1 cellular context compared by ENCODE assay signal in genomic region chr1:119318466-119319309, GRCh38.
TF ChIP-seq lines count a peak whose summit lies in the region.

No MANE protein-coding gene starts in this region.

TF ChIP-seq in H1, 55 proteins besides CTCF, POLR2A, EP300 and RAD21 (continued from another document):
- TF ChIP-seq, protein P1, sequence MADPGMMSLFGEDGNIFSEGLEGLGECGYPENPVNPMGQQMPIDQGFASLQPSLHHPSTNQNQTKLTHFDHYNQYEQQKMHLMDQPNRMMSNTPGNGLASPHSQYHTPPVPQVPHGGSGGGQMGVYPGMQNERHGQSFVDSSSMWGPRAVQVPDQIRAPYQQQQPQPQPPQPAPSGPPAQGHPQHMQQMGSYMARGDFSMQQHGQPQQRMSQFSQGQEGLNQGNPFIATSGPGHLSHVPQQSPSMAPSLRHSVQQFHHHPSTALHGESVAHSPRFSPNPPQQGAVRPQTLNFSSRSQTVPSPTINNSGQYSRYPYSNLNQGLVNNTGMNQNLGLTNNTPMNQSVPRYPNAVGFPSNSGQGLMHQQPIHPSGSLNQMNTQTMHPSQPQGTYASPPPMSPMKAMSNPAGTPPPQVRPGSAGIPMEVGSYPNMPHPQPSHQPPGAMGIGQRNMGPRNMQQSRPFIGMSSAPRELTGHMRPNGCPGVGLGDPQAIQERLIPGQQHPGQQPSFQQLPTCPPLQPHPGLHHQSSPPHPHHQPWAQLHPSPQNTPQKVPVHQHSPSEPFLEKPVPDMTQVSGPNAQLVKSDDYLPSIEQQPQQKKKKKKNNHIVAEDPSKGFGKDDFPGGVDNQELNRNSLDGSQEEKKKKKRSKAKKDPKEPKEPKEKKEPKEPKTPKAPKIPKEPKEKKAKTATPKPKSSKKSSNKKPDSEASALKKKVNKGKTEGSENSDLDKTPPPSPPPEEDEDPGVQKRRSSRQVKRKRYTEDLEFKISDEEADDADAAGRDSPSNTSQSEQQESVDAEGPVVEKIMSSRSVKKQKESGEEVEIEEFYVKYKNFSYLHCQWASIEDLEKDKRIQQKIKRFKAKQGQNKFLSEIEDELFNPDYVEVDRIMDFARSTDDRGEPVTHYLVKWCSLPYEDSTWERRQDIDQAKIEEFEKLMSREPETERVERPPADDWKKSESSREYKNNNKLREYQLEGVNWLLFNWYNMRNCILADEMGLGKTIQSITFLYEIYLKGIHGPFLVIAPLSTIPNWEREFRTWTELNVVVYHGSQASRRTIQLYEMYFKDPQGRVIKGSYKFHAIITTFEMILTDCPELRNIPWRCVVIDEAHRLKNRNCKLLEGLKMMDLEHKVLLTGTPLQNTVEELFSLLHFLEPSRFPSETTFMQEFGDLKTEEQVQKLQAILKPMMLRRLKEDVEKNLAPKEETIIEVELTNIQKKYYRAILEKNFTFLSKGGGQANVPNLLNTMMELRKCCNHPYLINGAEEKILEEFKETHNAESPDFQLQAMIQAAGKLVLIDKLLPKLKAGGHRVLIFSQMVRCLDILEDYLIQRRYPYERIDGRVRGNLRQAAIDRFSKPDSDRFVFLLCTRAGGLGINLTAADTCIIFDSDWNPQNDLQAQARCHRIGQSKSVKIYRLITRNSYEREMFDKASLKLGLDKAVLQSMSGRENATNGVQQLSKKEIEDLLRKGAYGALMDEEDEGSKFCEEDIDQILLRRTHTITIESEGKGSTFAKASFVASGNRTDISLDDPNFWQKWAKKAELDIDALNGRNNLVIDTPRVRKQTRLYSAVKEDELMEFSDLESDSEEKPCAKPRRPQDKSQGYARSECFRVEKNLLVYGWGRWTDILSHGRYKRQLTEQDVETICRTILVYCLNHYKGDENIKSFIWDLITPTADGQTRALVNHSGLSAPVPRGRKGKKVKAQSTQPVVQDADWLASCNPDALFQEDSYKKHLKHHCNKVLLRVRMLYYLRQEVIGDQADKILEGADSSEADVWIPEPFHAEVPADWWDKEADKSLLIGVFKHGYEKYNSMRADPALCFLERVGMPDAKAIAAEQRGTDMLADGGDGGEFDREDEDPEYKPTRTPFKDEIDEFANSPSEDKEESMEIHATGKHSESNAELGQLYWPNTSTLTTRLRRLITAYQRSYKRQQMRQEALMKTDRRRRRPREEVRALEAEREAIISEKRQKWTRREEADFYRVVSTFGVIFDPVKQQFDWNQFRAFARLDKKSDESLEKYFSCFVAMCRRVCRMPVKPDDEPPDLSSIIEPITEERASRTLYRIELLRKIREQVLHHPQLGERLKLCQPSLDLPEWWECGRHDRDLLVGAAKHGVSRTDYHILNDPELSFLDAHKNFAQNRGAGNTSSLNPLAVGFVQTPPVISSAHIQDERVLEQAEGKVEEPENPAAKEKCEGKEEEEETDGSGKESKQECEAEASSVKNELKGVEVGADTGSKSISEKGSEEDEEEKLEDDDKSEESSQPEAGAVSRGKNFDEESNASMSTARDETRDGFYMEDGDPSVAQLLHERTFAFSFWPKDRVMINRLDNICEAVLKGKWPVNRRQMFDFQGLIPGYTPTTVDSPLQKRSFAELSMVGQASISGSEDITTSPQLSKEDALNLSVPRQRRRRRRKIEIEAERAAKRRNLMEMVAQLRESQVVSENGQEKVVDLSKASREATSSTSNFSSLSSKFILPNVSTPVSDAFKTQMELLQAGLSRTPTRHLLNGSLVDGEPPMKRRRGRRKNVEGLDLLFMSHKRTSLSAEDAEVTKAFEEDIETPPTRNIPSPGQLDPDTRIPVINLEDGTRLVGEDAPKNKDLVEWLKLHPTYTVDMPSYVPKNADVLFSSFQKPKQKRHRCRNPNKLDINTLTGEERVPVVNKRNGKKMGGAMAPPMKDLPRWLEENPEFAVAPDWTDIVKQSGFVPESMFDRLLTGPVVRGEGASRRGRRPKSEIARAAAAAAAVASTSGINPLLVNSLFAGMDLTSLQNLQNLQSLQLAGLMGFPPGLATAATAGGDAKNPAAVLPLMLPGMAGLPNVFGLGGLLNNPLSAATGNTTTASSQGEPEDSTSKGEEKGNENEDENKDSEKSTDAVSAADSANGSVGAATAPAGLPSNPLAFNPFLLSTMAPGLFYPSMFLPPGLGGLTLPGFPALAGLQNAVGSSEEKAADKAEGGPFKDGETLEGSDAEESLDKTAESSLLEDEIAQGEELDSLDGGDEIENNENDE (IDR thresholded peaks at IDR 0.05; ENCODE audit: insufficient replicate concordance, low read length), result no peak
- TF ChIP-seq SP1 (IDR thresholded peaks at IDR 0.05; ENCODE audit: low read depth, low read length) (no peak), E2F6 (IDR thresholded peaks at IDR 0.05) (no peak), EGR1 (IDR thresholded peaks at IDR 0.05; ENCODE audit: borderline replicate concordance, low read depth, low read length) (no peak), HDAC6 (IDR thresholded peaks at IDR 0.05; ENCODE audit: low read depth, low read length) (no peak)
